13 cellular contexts compared by ENCODE assay signal in genomic region chr6:153976921-153977693, GRCh38.
DNase-seq lines count a peak whose midpoint lies in the region; ATAC-seq, FAIRE-seq and TF ChIP-seq lines count a peak whose summit lies in the region.
"Had no signal": no experiment of that assay in that cellular context is flagged by ENCODE, and none has a peak within 500 bp of the region (broad histone marks: within the 10 kb centered on the region; RNA-seq: fewer than 3 reads in every experiment).

No MANE protein-coding gene starts in this region.

- H3K9me3 ChIP-seq in subcutaneous abdominal adipose tissue (ENCODE audit: control insufficient read depth in 5 of 5, low read length in 5 of 5) = no peaks in the 10 kb centered on the region
- H3K9me3 ChIP-seq: SJSA1 had no signal

- peaks cover 0 to 5% (median 0%) of the 10 kb centered on the region in 5 donors for H3K4me1 ChIP-seq in subcutaneous abdominal adipose tissue (ENCODE audit: control insufficient read depth in 5 of 5, insufficient read depth in 5 of 5, low read length in 5 of 5)
- H3K4me1 ChIP-seq: SJSA1 had no signal

- H3K4me3 ChIP-seq in subcutaneous abdominal adipose tissue (ENCODE audit: low read depth in 1 of 5, low read length in 5 of 5) = peak overlapping the region in 1 of 5 donors; percentile 32
- H3K4me3 ChIP-seq: SJSA1 had no signal

- FAIRE-seq in D721Med (lab: Jason Lieb, UNC) = no peak

- TF ChIP-seq CTCF in D721Med (IDR thresholded peaks at IDR 0.05; ENCODE audit: insufficient read depth, missing control alignments) = no peak

- no peaks in the 10 kb centered on the region for H3K27me3 ChIP-seq in subcutaneous abdominal adipose tissue (ENCODE audit: control insufficient read depth in 5 of 5, insufficient read depth in 4 of 5, low read length in 5 of 5)
- H3K27me3 ChIP-seq: SJSA1 had no signal

- ATAC-seq in GM19035 (IDR thresholded peaks at IDR 0.05; ENCODE audit: unreplicated experiment) = peak; percentile 67
- peak; percentile 60 for ATAC-seq in HG03565 (IDR thresholded peaks at IDR 0.05; ENCODE audit: unreplicated experiment)
- ATAC-seq: activated CD4-positive, alpha-beta T cell treated with anti-CD3 and anti-CD28 coated beads for 36 hours; effector memory CD8-positive, alpha-beta T cell; natural killer cell treated with Interleukin-12 subunit alpha and Interleukin-12 subunit beta and Interleukin-15 and Interleukin-18, amount 100 ng/mL, for 72 hours had no signal

- H3K27ac ChIP-seq in subcutaneous abdominal adipose tissue (ENCODE audit: low read depth, low read length) = peak overlapping the region; percentile 21
- H3K27ac ChIP-seq: SJSA1 had no signal

- no peaks in the 10 kb centered on the region for H3K36me3 ChIP-seq in subcutaneous abdominal adipose tissue (ENCODE audit: control insufficient read depth in 5 of 5, insufficient read depth in 5 of 5, low read length in 5 of 5)
- H3K36me3 ChIP-seq: SJSA1 had no signal

- peak overlapping the region in 1 of 5 donors; percentile 6 for H3K9ac ChIP-seq in subcutaneous abdominal adipose tissue (ENCODE audit: low read length in 5 of 5)

- DNase-seq in dedifferentiated amniotic fluid mesenchymal stem cell (ENCODE audit: extremely low spot score) = peak; percentile 31
- no peak for DNase-seq in activated T-cell treated with anti-CD3 and anti-CD28 coated beads, Interleukin-2, amount 50 U/mL, for 1 hour
- DNase-seq in D721Med (ENCODE audit: insufficient read length, low spot score) = no peak
- DNase-seq in NK-92 (lab: John Stamatoyannopoulos, UW; ENCODE audit: unreplicated experiment) = no peak
- DNase-seq: activated CD4-positive, alpha-beta T cell treated with anti-CD3 and anti-CD28 coated beads for 36 hours; activated naive CD4-positive, alpha-beta T cell treated with Interleukin-2 at 50 U/mL for 16 hours; DND-41; effector memory CD8-positive, alpha-beta T cell had no signal
